ENCODE assay signal across 16 cellular contexts in genomic region chr11:125554038-125554437, GRCh38. TPM values are rescaled to one million over a fixed set of nuclear protein-coding genes. Genes with fewer than 3 reads are reported as not detected.
A peak's percentile ranks its signal among the peaks of the same experiment; 100 is the strongest.
DNase-seq lines count a peak whose midpoint lies in the region; ATAC-seq and TF ChIP-seq lines count a peak whose summit lies in the region.
"Had no signal": no experiment of that assay in that cellular context is flagged by ENCODE, and none has a peak within 500 bp of the region (broad histone marks: within the 10 kb centered on the region; RNA-seq: fewer than 3 reads in every experiment).

No MANE protein-coding gene starts in this region.

- no peak overlapping the region for H3K4ac ChIP-seq in neuronal stem cell (ENCODE audit: low read length)

- TF ChIP-seq POLR2A in right lobe of liver (IDR thresholded peaks at IDR 0.05) = no peak

- DNase-seq in DMS53 (lab: John Stamatoyannopoulos, UW) (peak; percentile 14), DMS53 treated with DMSO at 0.1 percent for 48 hours (lab: John Stamatoyannopoulos, UW; ENCODE audit: unreplicated experiment) (no peak), UCSD-AML1 (lab: John Stamatoyannopoulos, UW; ENCODE audit: unreplicated experiment) (peak; percentile 20), endodermal cell (no peak), right lobe of liver (no peak), neuronal stem cell (ENCODE audit: low spot score) (no peak), hepatic stellate cell (ENCODE audit: low spot score) (no peak), caudate nucleus (lab: John Stamatoyannopoulos, UW) (no peak)
- DNase-seq: CD8-positive, alpha-beta T cell; H9; IMR-90 had no signal

- TF ChIP-seq CTCF in endodermal cell (conservative IDR thresholded peaks at IDR 0.05) (no peak), right lobe of liver (IDR thresholded peaks at IDR 0.05) (no peak)

- no peaks in the 10 kb centered on the region for H3K4me1 Mint-ChIP-seq in endodermal cell
- H3K4me1 Mint-ChIP-seq: CD14-positive monocyte, GM23338, H9 had no signal

- H3K4me3 ChIP-seq in endodermal cell (ENCODE audit: low read length) (peak overlapping the region; percentile 58), right lobe of liver (no peak overlapping the region), neuronal stem cell (ENCODE audit: low read length in 2 of 2) (no peak overlapping the region)
- H3K4me3 ChIP-seq: GM12878, GM23338 had no signal

- no peaks in the 10 kb centered on the region for H3K36me3 ChIP-seq in endodermal cell (ENCODE audit: control insufficient read depth, insufficient read depth, low read length)
- H3K36me3 ChIP-seq in right lobe of liver = no peaks in the 10 kb centered on the region
- H3K36me3 ChIP-seq in neuronal stem cell (replicated peaks in 1 of 2; ENCODE audit: control insufficient read depth in 2 of 2, insufficient read depth in 2 of 2, low read length in 2 of 2) = no peaks in the 10 kb centered on the region

- H4K8ac ChIP-seq in neuronal stem cell (ENCODE audit: low read depth, low read length) = no peak overlapping the region

- intact Hi-C loops in right lobe of liver (cut with DNase I) = no loop called here

- no peaks in the 10 kb centered on the region for H3K4me1 ChIP-seq in endodermal cell (ENCODE audit: control insufficient read depth, insufficient read depth, low read length)
- no peaks in the 10 kb centered on the region for H3K4me1 ChIP-seq in right lobe of liver
- H3K4me1 ChIP-seq in neuronal stem cell (ENCODE audit: control insufficient read depth in 2 of 2, insufficient read depth in 1 of 2, low read depth in 1 of 2, low read length in 2 of 2) = no peaks in the 10 kb centered on the region
- H3K4me1 ChIP-seq: Caco-2 had no signal

- no peak overlapping the region for H3K23ac ChIP-seq in neuronal stem cell (ENCODE audit: low read depth, low read length, poor library complexity)

- peaks cover 69% of the 10 kb centered on the region for H3K9me3 Mint-ChIP-seq in endodermal cell

- H3K18ac ChIP-seq in neuronal stem cell (ENCODE audit: low read length) = no peak overlapping the region

- WGBS in endodermal cell (ENCODE audit: insufficient coverage in 1 of 2, insufficient read length in 1 of 2), 2 experiments = 89 to 91% methylated on average over 3 of the region's 3 CpGs
- WGBS in right lobe of liver (ENCODE audit: insufficient coverage, low coverage, low lambda C conversion rate, missing lambda C conversion rate) = 33% methylated on average over 1 of the region's 3 CpGs
- WGBS in neuronal stem cell (ENCODE audit: extremely low coverage in 2 of 2, insufficient read length in 2 of 2, insufficient replicate concordance in 1 of 2), 2 donors = no CpG with 5 or more reads among the region's 3 CpGs

- no peak overlapping the region for H2AK5ac ChIP-seq in neuronal stem cell (ENCODE audit: low read depth, low read length)

- no peak overlapping the region for H3K27ac ChIP-seq in endodermal cell (ENCODE audit: low read depth, low read length)
- H3K27ac ChIP-seq in right lobe of liver = no peak overlapping the region
- no peak overlapping the region for H3K27ac ChIP-seq in neuronal stem cell (replicated peaks; ENCODE audit: low read length)
- H3K27ac ChIP-seq in caudate nucleus (ENCODE audit: low read depth, low read length) = no peak overlapping the region
- H3K27ac ChIP-seq: 22Rv1 had no signal

- ATAC-seq in right lobe of liver = peak in 3 of 4 donors; percentile 36 to 53 (median 52)
- ATAC-seq: CD8-positive, alpha-beta T cell; GM12878; GM23338 had no signal

- peaks cover 7% of the 10 kb centered on the region for H3K36me3 Mint-ChIP-seq in endodermal cell (ENCODE audit: low read depth)
- H3K36me3 Mint-ChIP-seq: CD14-positive monocyte had no signal

- no peak overlapping the region for H2BK5ac ChIP-seq in neuronal stem cell (ENCODE audit: low read length)

- no peak overlapping the region for H2BK15ac ChIP-seq in neuronal stem cell (ENCODE audit: low read length)

- H3K27ac Mint-ChIP-seq in endodermal cell = no peak overlapping the region
- H3K27ac Mint-ChIP-seq: CD14-positive monocyte; CD8-positive, alpha-beta T cell; GM23338; H9 had no signal

- no peak overlapping the region for H2AFZ ChIP-seq in neuronal stem cell (ENCODE audit: low read length)
- H2AFZ ChIP-seq: GM23338 had no signal

- no peak overlapping the region for H2BK12ac ChIP-seq in neuronal stem cell (ENCODE audit: low read length)

- no peak overlapping the region for H3K4me2 ChIP-seq in neuronal stem cell (ENCODE audit: insufficient read depth, low read length, poor library complexity, severe bottlenecking)
- H3K4me2 ChIP-seq: GM23338 had no signal

- H4K91ac ChIP-seq in neuronal stem cell (ENCODE audit: low read depth, low read length, poor library complexity) = no peak overlapping the region

- H3K9me3 ChIP-seq in endodermal cell (ENCODE audit: control insufficient read depth, low read length) (peaks cover 57% of the 10 kb centered on the region), right lobe of liver (peaks cover 0 to 12% (median 2%) of the 10 kb centered on the region in 4 donors), neuronal stem cell (replicated peaks in 1 of 2; ENCODE audit: control insufficient read depth in 2 of 2, insufficient read depth in 1 of 2, low read depth in 1 of 2, low read length in 2 of 2) (peaks cover 14 to 29% of the 10 kb centered on the region in 2 donors)

- no peaks in the 10 kb centered on the region for H3K27me3 Mint-ChIP-seq in endodermal cell (ENCODE audit: insufficient read depth)

- H3K14ac ChIP-seq in neuronal stem cell (ENCODE audit: low read length) = no peak overlapping the region

- H3K27me3 ChIP-seq in endodermal cell (ENCODE audit: control insufficient read depth, insufficient read depth, low read length, poor library complexity, severe bottlenecking) (no peaks in the 10 kb centered on the region), right lobe of liver (no peaks in the 10 kb centered on the region), neuronal stem cell (ENCODE audit: control insufficient read depth in 3 of 3, insufficient read depth in 3 of 3, low read depth in 1 of 3, low read length in 3 of 3) (no peaks in the 10 kb centered on the region)

- H3K79me1 ChIP-seq in neuronal stem cell (ENCODE audit: low read depth, low read length) = peaks cover 2% of the 10 kb centered on the region

- H2BK120ac ChIP-seq in neuronal stem cell (ENCODE audit: low read depth, low read length) = no peak overlapping the region

- H3K4me3 Mint-ChIP-seq in endodermal cell = no peak overlapping the region
- H3K4me3 Mint-ChIP-seq: CD14-positive monocyte; CD8-positive, alpha-beta T cell; GM23338; H9 had no signal

- H3K9ac ChIP-seq in endodermal cell (ENCODE audit: extremely low read depth, low read length, poor library complexity, severe bottlenecking) (no peak overlapping the region), neuronal stem cell (ENCODE audit: low read depth, low read length, poor library complexity) (no peak overlapping the region)

RNA-seq across cellular contexts. Expression of gene EI24, which starts 15.2 kb away (rescaled TPM):
- total RNA-seq in endodermal cell (100 to 1,000 TPM; 102 to 110 TPM), right lobe of liver (100 to 1,000 TPM in 5 of 6 experiments, 10 to 100 TPM in 1; 74.4 to 232 (median 113) TPM)
- 105 TPM for polyA plus RNA-seq in endodermal cell (2013, experiment 1 of 2)
- 97.5 TPM for polyA plus RNA-seq in endodermal cell (2013, experiment 2 of 2)
- polyA plus RNA-seq in neuronal stem cell (2013, experiment 1 of 2) = 127 TPM
- 121 TPM for polyA plus RNA-seq in neuronal stem cell (2013, experiment 2 of 2)

RNA-seq across cellular contexts. Expression of gene STT3A, which starts 38.6 kb away (rescaled TPM):
- 100 to 1,000 TPM; 158 to 159 TPM for total RNA-seq in endodermal cell
- 163 TPM for polyA plus RNA-seq in endodermal cell (2013, experiment 1 of 2)
- 132 TPM for polyA plus RNA-seq in endodermal cell (2013, experiment 2 of 2)
- total RNA-seq in right lobe of liver = 100 to 1,000 TPM in 1 of 6 experiments, 10 to 100 TPM in 5; 73.3 to 108 (median 86.8) TPM
- polyA plus RNA-seq in neuronal stem cell (2013, experiment 1 of 2) = 90.7 TPM
- 95.4 TPM for polyA plus RNA-seq in neuronal stem cell (2013, experiment 2 of 2)

RNA-seq across cellular contexts. Expression of gene FEZ1, which starts 58.0 kb away (rescaled TPM):
- total RNA-seq in endodermal cell (10 to 100 TPM; 11.5 to 13.7 TPM), right lobe of liver (1 to 10 TPM; 3.4 to 5.3 (median 4.4) TPM)
- 152 TPM for polyA plus RNA-seq in endodermal cell (2013, experiment 1 of 2)
- 151 TPM for polyA plus RNA-seq in endodermal cell (2013, experiment 2 of 2)
- polyA plus RNA-seq in neuronal stem cell (2013, experiment 1 of 2) = 221 TPM
- polyA plus RNA-seq in neuronal stem cell (2013, experiment 2 of 2) = 222 TPM

Comparison
In these comparisons a context has a peak if more than half of its experiments do, and no peak if none do; other contexts are left out.
1. DNase-seq: peak in DMS53 (single experiment) and UCSD-AML1 (single experiment); none in DMS53 treated with DMSO at 0.1 percent for 48 hours (single experiment), endodermal cell (single experiment), right lobe of liver (0 of 3), neuronal stem cell (single experiment), hepatic stellate cell (single experiment) and caudate nucleus (0 of 61).